ENCODE assay signal across 1 cellular context in genomic region chr21:38797470-38797869, GRCh38.
TF ChIP-seq lines count a peak whose summit lies in the region.

No MANE protein-coding gene starts in this region.

TF ChIP-seq in HepG2, 621 proteins besides CTCF, POLR2A, EP300 and RAD21 (continued from another document and continues in another):
- TF ChIP-seq KMT2A (CRISPR knock-in tag; IDR thresholded peaks at IDR 0.05) = no peak
- no peak for TF ChIP-seq SOX13 (IDR thresholded peaks at IDR 0.05)
- peak in 1 of 2 experiments; percentile 64; a peak in 1 of 4 replicates for TF ChIP-seq SOX13 (CRISPR knock-in tag; conservative IDR thresholded peaks at IDR 0.05 in 1 of 2, IDR thresholded peaks at IDR 0.05 in 1 of 2)
- no peak for TF ChIP-seq NR3C1 (CRISPR knock-in tag; IDR thresholded peaks at IDR 0.05)
- TF ChIP-seq SOX5 (CRISPR knock-in tag; IDR thresholded peaks at IDR 0.05; ENCODE audit: borderline replicate concordance) = peak; percentile 69
- TF ChIP-seq, protein P1, sequence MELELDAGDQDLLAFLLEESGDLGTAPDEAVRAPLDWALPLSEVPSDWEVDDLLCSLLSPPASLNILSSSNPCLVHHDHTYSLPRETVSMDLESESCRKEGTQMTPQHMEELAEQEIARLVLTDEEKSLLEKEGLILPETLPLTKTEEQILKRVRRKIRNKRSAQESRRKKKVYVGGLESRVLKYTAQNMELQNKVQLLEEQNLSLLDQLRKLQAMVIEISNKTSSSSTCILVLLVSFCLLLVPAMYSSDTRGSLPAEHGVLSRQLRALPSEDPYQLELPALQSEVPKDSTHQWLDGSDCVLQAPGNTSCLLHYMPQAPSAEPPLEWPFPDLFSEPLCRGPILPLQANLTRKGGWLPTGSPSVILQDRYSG (CRISPR knock-in tag; IDR thresholded peaks at IDR 0.05) = no peak
- TF ChIP-seq GATAD2A (CRISPR knock-in tag; IDR thresholded peaks at IDR 0.05) = peak; percentile 55
- TF ChIP-seq FOXM1 (CRISPR knock-in tag; IDR thresholded peaks at IDR 0.05) = no peak
- no peak for TF ChIP-seq ZFP82 (CRISPR knock-in tag; IDR thresholded peaks at IDR 0.05; ENCODE audit: borderline replicate concordance)
- TF ChIP-seq ATF4 (CRISPR knock-in tag; IDR thresholded peaks at IDR 0.05) = no peak
- TF ChIP-seq SALL1 (CRISPR knock-in tag; IDR thresholded peaks at IDR 0.05) = peak; percentile 50
- no peak for TF ChIP-seq ZNF737 (CRISPR knock-in tag; IDR thresholded peaks at IDR 0.05; ENCODE audit: borderline replicate concordance)
- no peak for TF ChIP-seq KLF15 (CRISPR knock-in tag; IDR thresholded peaks at IDR 0.05; ENCODE audit: borderline replicate concordance)
- peak; percentile 57 for TF ChIP-seq RARA (CRISPR knock-in tag; IDR thresholded peaks at IDR 0.05)
- no peak for TF ChIP-seq ZNF510 (CRISPR knock-in tag; IDR thresholded peaks at IDR 0.05; ENCODE audit: low read depth)
- TF ChIP-seq ZBTB7B (CRISPR knock-in tag; IDR thresholded peaks at IDR 0.05) = 0 out of 2 replicates have a peak, but pooled peaks have one; percentile 46
- TF ChIP-seq TRIM22 (IDR thresholded peaks at IDR 0.05) = no peak
- no peak for TF ChIP-seq ZNF607 (CRISPR knock-in tag; IDR thresholded peaks at IDR 0.05; ENCODE audit: borderline replicate concordance)
- no peak for TF ChIP-seq DR1 (CRISPR knock-in tag; IDR thresholded peaks at IDR 0.05)
- TF ChIP-seq KLF16 (CRISPR knock-in tag; IDR thresholded peaks at IDR 0.05) = no peak
- TF ChIP-seq AHR (CRISPR knock-in tag; IDR thresholded peaks at IDR 0.05) = no peak
- no peak for TF ChIP-seq ZSCAN22 (CRISPR knock-in tag; IDR thresholded peaks at IDR 0.05)
- 0 out of 2 replicates have a peak, but pooled peaks have one; percentile 37 for TF ChIP-seq KAT8 (CRISPR knock-in tag; IDR thresholded peaks at IDR 0.05)
- peak; percentile 70 for TF ChIP-seq TBX2 (CRISPR knock-in tag; IDR thresholded peaks at IDR 0.05; ENCODE audit: borderline replicate concordance)
- TF ChIP-seq ZFX (CRISPR knock-in tag; IDR thresholded peaks at IDR 0.05; ENCODE audit: low read depth) = peak; percentile 65
- no peak for TF ChIP-seq KDM5B (CRISPR knock-in tag; IDR thresholded peaks at IDR 0.05; ENCODE audit: borderline replicate concordance)
- TF ChIP-seq, protein P2, sequence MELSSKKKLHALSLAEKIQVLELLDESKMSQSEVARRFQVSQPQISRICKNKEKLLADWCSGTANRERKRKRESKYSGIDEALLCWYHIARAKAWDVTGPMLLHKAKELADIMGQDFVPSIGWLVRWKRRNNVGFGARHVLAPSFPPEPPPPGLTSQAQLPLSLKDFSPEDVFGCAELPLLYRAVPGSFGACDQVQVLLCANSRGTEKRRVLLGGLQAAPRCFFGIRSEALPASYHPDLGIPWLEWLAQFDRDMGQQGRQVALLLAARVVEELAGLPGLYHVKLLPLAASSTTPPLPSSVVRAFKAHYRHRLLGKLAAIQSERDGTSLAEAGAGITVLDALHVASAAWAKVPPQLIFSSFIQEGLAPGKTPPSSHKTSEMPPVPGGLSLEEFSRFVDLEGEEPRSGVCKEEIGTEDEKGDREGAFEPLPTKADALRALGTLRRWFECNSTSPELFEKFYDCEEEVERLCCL (CRISPR knock-in tag; IDR thresholded peaks at IDR 0.05; ENCODE audit: borderline replicate concordance) = no peak
- TF ChIP-seq ARID2 (CRISPR knock-in tag; IDR thresholded peaks at IDR 0.05; ENCODE audit: borderline replicate concordance) = no peak
- TF ChIP-seq, protein P3, sequence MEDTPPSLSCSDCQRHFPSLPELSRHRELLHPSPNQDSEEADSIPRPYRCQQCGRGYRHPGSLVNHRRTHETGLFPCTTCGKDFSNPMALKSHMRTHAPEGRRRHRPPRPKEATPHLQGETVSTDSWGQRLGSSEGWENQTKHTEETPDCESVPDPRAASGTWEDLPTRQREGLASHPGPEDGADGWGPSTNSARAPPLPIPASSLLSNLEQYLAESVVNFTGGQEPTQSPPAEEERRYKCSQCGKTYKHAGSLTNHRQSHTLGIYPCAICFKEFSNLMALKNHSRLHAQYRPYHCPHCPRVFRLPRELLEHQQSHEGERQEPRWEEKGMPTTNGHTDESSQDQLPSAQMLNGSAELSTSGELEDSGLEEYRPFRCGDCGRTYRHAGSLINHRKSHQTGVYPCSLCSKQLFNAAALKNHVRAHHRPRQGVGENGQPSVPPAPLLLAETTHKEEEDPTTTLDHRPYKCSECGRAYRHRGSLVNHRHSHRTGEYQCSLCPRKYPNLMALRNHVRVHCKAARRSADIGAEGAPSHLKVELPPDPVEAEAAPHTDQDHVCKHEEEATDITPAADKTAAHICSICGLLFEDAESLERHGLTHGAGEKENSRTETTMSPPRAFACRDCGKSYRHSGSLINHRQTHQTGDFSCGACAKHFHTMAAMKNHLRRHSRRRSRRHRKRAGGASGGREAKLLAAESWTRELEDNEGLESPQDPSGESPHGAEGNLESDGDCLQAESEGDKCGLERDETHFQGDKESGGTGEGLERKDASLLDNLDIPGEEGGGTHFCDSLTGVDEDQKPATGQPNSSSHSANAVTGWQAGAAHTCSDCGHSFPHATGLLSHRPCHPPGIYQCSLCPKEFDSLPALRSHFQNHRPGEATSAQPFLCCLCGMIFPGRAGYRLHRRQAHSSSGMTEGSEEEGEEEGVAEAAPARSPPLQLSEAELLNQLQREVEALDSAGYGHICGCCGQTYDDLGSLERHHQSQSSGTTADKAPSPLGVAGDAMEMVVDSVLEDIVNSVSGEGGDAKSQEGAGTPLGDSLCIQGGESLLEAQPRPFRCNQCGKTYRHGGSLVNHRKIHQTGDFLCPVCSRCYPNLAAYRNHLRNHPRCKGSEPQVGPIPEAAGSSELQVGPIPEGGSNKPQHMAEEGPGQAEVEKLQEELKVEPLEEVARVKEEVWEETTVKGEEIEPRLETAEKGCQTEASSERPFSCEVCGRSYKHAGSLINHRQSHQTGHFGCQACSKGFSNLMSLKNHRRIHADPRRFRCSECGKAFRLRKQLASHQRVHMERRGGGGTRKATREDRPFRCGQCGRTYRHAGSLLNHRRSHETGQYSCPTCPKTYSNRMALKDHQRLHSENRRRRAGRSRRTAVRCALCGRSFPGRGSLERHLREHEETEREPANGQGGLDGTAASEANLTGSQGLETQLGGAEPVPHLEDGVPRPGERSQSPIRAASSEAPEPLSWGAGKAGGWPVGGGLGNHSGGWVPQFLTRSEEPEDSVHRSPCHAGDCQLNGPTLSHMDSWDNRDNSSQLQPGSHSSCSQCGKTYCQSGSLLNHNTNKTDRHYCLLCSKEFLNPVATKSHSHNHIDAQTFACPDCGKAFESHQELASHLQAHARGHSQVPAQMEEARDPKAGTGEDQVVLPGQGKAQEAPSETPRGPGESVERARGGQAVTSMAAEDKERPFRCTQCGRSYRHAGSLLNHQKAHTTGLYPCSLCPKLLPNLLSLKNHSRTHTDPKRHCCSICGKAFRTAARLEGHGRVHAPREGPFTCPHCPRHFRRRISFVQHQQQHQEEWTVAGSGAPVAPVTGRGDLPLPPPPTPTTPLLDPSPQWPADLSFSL (CRISPR knock-in tag; IDR thresholded peaks at IDR 0.05) = no peak
- TF ChIP-seq ZNF430 (CRISPR knock-in tag; IDR thresholded peaks at IDR 0.05) = no peak
- TF ChIP-seq RAD51 (IDR thresholded peaks at IDR 0.05; ENCODE audit: borderline replicate concordance) = no peak
- no peak for TF ChIP-seq TAF15 (IDR thresholded peaks at IDR 0.05; ENCODE audit: low read depth, low read length, poor library complexity, severe bottlenecking)
- TF ChIP-seq, protein P4, sequence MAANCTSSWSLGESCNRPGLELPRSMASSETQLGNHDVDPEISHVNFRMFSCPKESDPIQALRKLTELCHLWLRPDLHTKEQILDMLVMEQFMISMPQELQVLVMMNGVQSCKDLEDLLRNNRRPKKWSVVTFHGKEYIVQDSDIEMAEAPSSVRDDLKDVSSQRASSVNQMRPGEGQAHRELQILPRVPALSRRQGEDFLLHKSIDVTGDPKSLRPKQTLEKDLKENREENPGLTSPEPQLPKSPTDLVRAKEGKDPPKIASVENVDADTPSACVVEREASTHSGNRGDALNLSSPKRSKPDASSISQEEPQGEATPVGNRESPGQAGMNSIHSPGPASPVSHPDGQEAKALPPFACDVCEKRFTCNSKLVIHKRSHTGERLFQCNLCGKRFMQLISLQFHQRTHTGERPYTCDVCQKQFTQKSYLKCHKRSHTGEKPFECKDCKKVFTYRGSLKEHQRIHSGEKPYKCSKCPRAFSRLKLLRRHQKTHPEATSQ (CRISPR knock-in tag; IDR thresholded peaks at IDR 0.05; ENCODE audit: borderline replicate concordance) = no peak
- no peak for TF ChIP-seq E2F2 (CRISPR knock-in tag; IDR thresholded peaks at IDR 0.05; ENCODE audit: borderline replicate concordance)
- no peak for TF ChIP-seq FOXC1 (CRISPR knock-in tag; IDR thresholded peaks at IDR 0.05; ENCODE audit: borderline replicate concordance)
- TF ChIP-seq TCF12 (IDR thresholded peaks at IDR 0.05) = no peak
- TF ChIP-seq TCF12 (CRISPR knock-in tag; IDR thresholded peaks at IDR 0.05) = no peak
- TF ChIP-seq, protein P5, sequence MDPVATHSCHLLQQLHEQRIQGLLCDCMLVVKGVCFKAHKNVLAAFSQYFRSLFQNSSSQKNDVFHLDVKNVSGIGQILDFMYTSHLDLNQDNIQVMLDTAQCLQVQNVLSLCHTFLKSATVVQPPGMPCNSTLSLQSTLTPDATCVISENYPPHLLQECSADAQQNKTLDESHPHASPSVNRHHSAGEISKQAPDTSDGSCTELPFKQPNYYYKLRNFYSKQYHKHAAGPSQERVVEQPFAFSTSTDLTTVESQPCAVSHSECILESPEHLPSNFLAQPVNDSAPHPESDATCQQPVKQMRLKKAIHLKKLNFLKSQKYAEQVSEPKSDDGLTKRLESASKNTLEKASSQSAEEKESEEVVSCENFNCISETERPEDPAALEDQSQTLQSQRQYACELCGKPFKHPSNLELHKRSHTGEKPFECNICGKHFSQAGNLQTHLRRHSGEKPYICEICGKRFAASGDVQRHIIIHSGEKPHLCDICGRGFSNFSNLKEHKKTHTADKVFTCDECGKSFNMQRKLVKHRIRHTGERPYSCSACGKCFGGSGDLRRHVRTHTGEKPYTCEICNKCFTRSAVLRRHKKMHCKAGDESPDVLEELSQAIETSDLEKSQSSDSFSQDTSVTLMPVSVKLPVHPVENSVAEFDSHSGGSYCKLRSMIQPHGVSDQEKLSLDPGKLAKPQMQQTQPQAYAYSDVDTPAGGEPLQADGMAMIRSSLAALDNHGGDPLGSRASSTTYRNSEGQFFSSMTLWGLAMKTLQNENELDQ (CRISPR knock-in tag; IDR thresholded peaks at IDR 0.05; ENCODE audit: borderline replicate concordance) = no peak
- TF ChIP-seq DMAP1 (CRISPR knock-in tag; IDR thresholded peaks at IDR 0.05) = no peak
- no peak for TF ChIP-seq KAT2B (IDR thresholded peaks at IDR 0.05; ENCODE audit: borderline replicate concordance, low read depth, low read length)
- TF ChIP-seq CBX1 (IDR thresholded peaks at IDR 0.05; ENCODE audit: low read depth) = no peak
- no peak for TF ChIP-seq SIN3A (IDR thresholded peaks at IDR 0.05; ENCODE audit: borderline replicate concordance, low read depth, low read length)
- no peak for TF ChIP-seq CHD2 (IDR thresholded peaks at IDR 0.05; ENCODE audit: low read depth, low read length)
- TF ChIP-seq ELF4 (CRISPR knock-in tag; IDR thresholded peaks at IDR 0.05; ENCODE audit: borderline replicate concordance) = no peak
- TF ChIP-seq IRF1 (CRISPR knock-in tag; IDR thresholded peaks at IDR 0.05; ENCODE audit: low read depth) = no peak
- TF ChIP-seq ZNF275 (CRISPR knock-in tag; IDR thresholded peaks at IDR 0.05; ENCODE audit: borderline replicate concordance) = no peak
- no peak for TF ChIP-seq ZNF776 (CRISPR knock-in tag; IDR thresholded peaks at IDR 0.05)
- TF ChIP-seq MEIS2 (CRISPR knock-in tag; IDR thresholded peaks at IDR 0.05) = peak; percentile 56; the same call in 1 of the 2 replicates
- TF ChIP-seq NFKB2 (CRISPR knock-in tag; IDR thresholded peaks at IDR 0.05; ENCODE audit: borderline replicate concordance) = no peak
- TF ChIP-seq ZNF264 (CRISPR knock-in tag; IDR thresholded peaks at IDR 0.05) = 0 out of 2 replicates have a peak, but pooled peaks have one; percentile 19
- TF ChIP-seq MBD4 (IDR thresholded peaks at IDR 0.05; ENCODE audit: borderline replicate concordance, low read length) = no peak
- peak; percentile 38; the same call in 1 of the 2 replicates for TF ChIP-seq MYC (CRISPR knock-in tag; IDR thresholded peaks at IDR 0.05; ENCODE audit: borderline replicate concordance)
